24 cellular contexts compared by ENCODE assay signal in genomic region chr18:79166702-79167101, GRCh38.
DNase-seq lines count a peak whose midpoint lies in the region; ATAC-seq and FAIRE-seq lines count a peak whose summit lies in the region.
"Had no signal": no experiment of that assay in that cellular context is flagged by ENCODE, and none has a peak within 500 bp of the region (broad histone marks: within the 10 kb centered on the region; RNA-seq: fewer than 3 reads in every experiment).

No MANE protein-coding gene starts in this region.

- H3K36me3 Mint-ChIP-seq in effector memory CD8-positive, alpha-beta T cell (ENCODE audit: insufficient read depth): peaks cover 15% of the 10 kb centered on the region

- H3K27me3 Mint-ChIP-seq in effector memory CD8-positive, alpha-beta T cell: no peaks in the 10 kb centered on the region
- H3K27me3 Mint-ChIP-seq: CD4-positive, alpha-beta memory T cell; CD4-positive, CD25-positive, alpha-beta regulatory T cell had no signal

- peak overlapping the region; percentile 19 to 75 for H3K27ac Mint-ChIP-seq in effector memory CD8-positive, alpha-beta T cell
- H3K27ac Mint-ChIP-seq: CD4-positive, CD25-positive, alpha-beta regulatory T cell had no signal

- FAIRE-seq in urothelium cell line (lab: Jason Lieb, UNC): peak; percentile 63
- FAIRE-seq: A204.1, G401.6, GM12891, GM19239 had no signal

- in situ Hi-C loops in G401 (cut with HindIII; ENCODE audit: low sequenced_read_pairs): no loop called here

- H3K9me3 Mint-ChIP-seq in effector memory CD8-positive, alpha-beta T cell: no peaks in the 10 kb centered on the region
- H3K9me3 Mint-ChIP-seq: CD4-positive, CD25-positive, alpha-beta regulatory T cell had no signal

- no peak for ATAC-seq in effector memory CD8-positive, alpha-beta T cell (replicated peaks)
- ATAC-seq in HG03135 (IDR thresholded peaks at IDR 0.05; ENCODE audit: unreplicated experiment): no peak
- ATAC-seq in HG03159 (IDR thresholded peaks at IDR 0.05; ENCODE audit: unreplicated experiment): no peak

- H3K4me3 Mint-ChIP-seq in effector memory CD8-positive, alpha-beta T cell: no peak overlapping the region
- H3K4me3 Mint-ChIP-seq: CD14-positive monocyte; CD4-positive, alpha-beta memory T cell; CD4-positive, CD25-positive, alpha-beta regulatory T cell had no signal

- peaks cover 8 to 16% of the 10 kb centered on the region in 2 donors for H3K4me1 Mint-ChIP-seq in effector memory CD8-positive, alpha-beta T cell (ENCODE audit: low read depth in 2 of 2)

- DNase-seq in G401 (ENCODE audit: low spot score) (peak; percentile 24), urothelium cell line (ENCODE audit: low spot score) (no peak), COR-L47 (lab: John Stamatoyannopoulos, UW) (no peak), NCI-H1417 (lab: John Stamatoyannopoulos, UW) (no peak)
- DNase-seq in effector memory CD8-positive, alpha-beta T cell: no peak
- DNase-seq: 8988T; ACHN; BE2C; CD4-positive, alpha-beta memory T cell; CD4-positive, CD25-positive, alpha-beta regulatory T cell; DMS 273 treated with DMSO at 0.1 percent for 48 hours; DMS153; DMS53; DMS79; DND-41; EL; GF-D8 had no signal
